ENCODE assay signal across 24 cellular contexts in the genomic region with DNA sequence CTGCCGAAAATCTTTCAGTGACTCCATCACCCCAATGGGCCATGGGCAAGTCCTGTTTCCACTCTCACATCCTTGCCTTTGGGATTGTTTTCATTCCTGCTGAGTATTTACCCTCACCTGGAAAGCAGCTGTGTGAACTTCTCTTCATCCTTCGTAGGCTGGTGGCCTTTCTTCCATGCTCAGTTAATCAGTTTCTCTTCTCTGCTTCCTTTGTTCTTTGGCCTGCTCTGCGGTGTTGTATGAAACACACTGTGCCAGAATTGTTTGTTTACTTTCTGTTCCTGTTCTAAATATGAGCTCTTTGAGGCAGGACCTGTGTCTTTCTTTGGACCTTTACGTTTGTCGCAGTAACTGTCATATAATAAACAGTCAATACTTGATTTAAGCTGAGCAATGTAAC.
"Had no signal": no experiment of that assay in that cellular context is flagged by ENCODE, and none has a peak within 500 bp of the region (broad histone marks: within the 10 kb centered on the region; RNA-seq: fewer than 3 reads in every experiment).

No MANE protein-coding gene starts in this region.

- DNase-seq: activated CD4-positive, alpha-beta T cell treated with anti-CD3 and anti-CD28 coated beads, Interleukin-2, amount 10 ng/mL, durations not matched to agents 7 days and 5 days; activated CD4-positive, CD25-positive, alpha-beta regulatory T cell; activated CD8-positive, alpha-beta T cell treated with anti-CD3 and anti-CD28 coated beads, Interleukin-2, amount 10 ng/mL, durations not matched to agents 7 days and 5 days; activated effector memory CD4-positive, alpha-beta T cell treated with Interleukin-2 at 50 U/mL for 16 hours; activated naive CD4-positive, alpha-beta T cell treated with anti-CD3 and anti-CD28 coated beads, Interleukin-2, amount 10 ng/mL, durations not matched to agents 7 days and 5 days; activated naive CD8-positive, alpha-beta T cell treated with anti-CD3 and anti-CD28 coated beads, Interleukin-2, amount 50 U/mL, for 24 hours; activated T-cell treated with anti-CD3 and anti-CD28 coated beads, Interleukin-2, amount 50 U/mL, for 4 hours; anterior cingulate cortex; central memory CD4-positive, alpha-beta T cell; foreskin melanocyte; glutamatergic neuron; hippocampal formation; left lung; mucosa of descending colon; naive B cell; psoas muscle; right cardiac atrium; stimulated activated CD4-positive, alpha-beta T cell treated with anti-CD3 and anti-CD28 coated beads, Interleukin-15, amount 100 ng/mL, for 24 hours; stimulated activated CD4-positive, alpha-beta T cell treated with anti-CD3 and anti-CD28 coated beads, Interleukin-2, amount 100 ng/mL, for 48 hours; T1000; upper lobe of left lung had no signal

- H3K4me3 ChIP-seq: coronary artery, left lung, mucosa of descending colon, psoas muscle, skin epidermis, suprapubic skin, upper lobe of left lung had no signal

- H3K36me3 ChIP-seq: left lung, suprapubic skin, upper lobe of left lung had no signal

- H3K9me3 ChIP-seq: left lung, mucosa of descending colon, psoas muscle, suprapubic skin, upper lobe of left lung had no signal

- H3K27ac ChIP-seq: coronary artery, left lung, psoas muscle, skin epidermis, suprapubic skin, upper lobe of left lung had no signal

- H3K27me3 ChIP-seq: left lung, suprapubic skin, upper lobe of left lung had no signal

- ATAC-seq: activated CD8-positive, alpha-beta T cell treated with anti-CD3 and anti-CD28 coated beads, Interleukin-2, amount 10 ng/mL, durations not matched to agents 7 days and 5 days; activated naive CD8-positive, alpha-beta T cell treated with anti-CD3 and anti-CD28 coated beads, Interleukin-2, amount 50 U/mL, for 24 hours; activated T-cell treated with anti-CD3 and anti-CD28 coated beads, Interleukin-2, amount 50 U/mL, for 4 hours; left lung; mucosa of descending colon; psoas muscle; right cardiac atrium had no signal
